In genomic region chr2:74873041-74873440, GRCh38 we compare ENCODE assay signal across 1 cellular context.
TF ChIP-seq lines count a peak whose summit lies in the region.

No MANE protein-coding gene starts in this region.

TF ChIP-seq in HepG2, 621 proteins besides CTCF, POLR2A, EP300 and RAD21 (continued from another document):
- TF ChIP-seq BCLAF1 (IDR thresholded peaks at IDR 0.05): no peak
- TF ChIP-seq ZBTB10 (CRISPR knock-in tag; IDR thresholded peaks at IDR 0.05; ENCODE audit: borderline replicate concordance): no peak
- no peak for TF ChIP-seq ZNF543 (CRISPR knock-in tag; IDR thresholded peaks at IDR 0.05)
